ENCODE assay signal across 1 cellular context in genomic region chr16:50575743-50576142, GRCh38.
TF ChIP-seq lines count a peak whose summit lies in the region.

No MANE protein-coding gene starts in this region.

TF ChIP-seq in HepG2, 621 proteins besides CTCF, POLR2A, EP300 and RAD21 (continues in another document):
- no peak for TF ChIP-seq PATZ1 (CRISPR knock-in tag; IDR thresholded peaks at IDR 0.05)
- TF ChIP-seq GABPA (IDR thresholded peaks at IDR 0.05; ENCODE audit: low read depth, low read length): no peak
- no peak for TF ChIP-seq GABPA (CRISPR knock-in tag; IDR thresholded peaks at IDR 0.05; ENCODE audit: low read depth)
- no peak for TF ChIP-seq ZBTB3 (CRISPR knock-in tag; IDR thresholded peaks at IDR 0.05; ENCODE audit: borderline replicate concordance, low read depth)
- no peak for TF ChIP-seq NBN (conservative IDR thresholded peaks at IDR 0.05)
- TF ChIP-seq BRCA1 (CRISPR knock-in tag; IDR thresholded peaks at IDR 0.05): no peak
- no peak for TF ChIP-seq ZNF235 (CRISPR knock-in tag; IDR thresholded peaks at IDR 0.05; ENCODE audit: borderline replicate concordance)
- TF ChIP-seq SOX13 (IDR thresholded peaks at IDR 0.05): no peak
- peak in 1 of 2 experiments; percentile 59; a peak in 2 of 4 replicates for TF ChIP-seq SOX13 (CRISPR knock-in tag; conservative IDR thresholded peaks at IDR 0.05 in 1 of 2, IDR thresholded peaks at IDR 0.05 in 1 of 2)
- TF ChIP-seq KLF13 (CRISPR knock-in tag; IDR thresholded peaks at IDR 0.05): no peak
- TF ChIP-seq PREB (CRISPR knock-in tag; IDR thresholded peaks at IDR 0.05): no peak
- TF ChIP-seq NFIC (IDR thresholded peaks at IDR 0.05; ENCODE audit: low read length): no peak
- no peak for TF ChIP-seq FOXO1 (CRISPR knock-in tag; IDR thresholded peaks at IDR 0.05)
- no peak for TF ChIP-seq KDM1A (CRISPR knock-in tag; IDR thresholded peaks at IDR 0.05)
- TF ChIP-seq ZNF10 (CRISPR knock-in tag; IDR thresholded peaks at IDR 0.05; ENCODE audit: borderline replicate concordance, low read depth): no peak
- no peak for TF ChIP-seq ZBTB44 (CRISPR knock-in tag; IDR thresholded peaks at IDR 0.05)
- no peak for TF ChIP-seq ZNF180 (CRISPR knock-in tag; IDR thresholded peaks at IDR 0.05; ENCODE audit: borderline replicate concordance, low read depth)
- no peak for TF ChIP-seq ISX (CRISPR knock-in tag; conservative IDR thresholded peaks at IDR 0.05)
- no peak for TF ChIP-seq TFAP4 (IDR thresholded peaks at IDR 0.05; ENCODE audit: borderline replicate concordance, low read depth)
- no peak for TF ChIP-seq ELF4 (CRISPR knock-in tag; IDR thresholded peaks at IDR 0.05; ENCODE audit: borderline replicate concordance)
- no peak for TF ChIP-seq ZFP36L2 (CRISPR knock-in tag; IDR thresholded peaks at IDR 0.05)
- no peak for TF ChIP-seq HMG20A (CRISPR knock-in tag; IDR thresholded peaks at IDR 0.05; ENCODE audit: borderline replicate concordance)
- TF ChIP-seq ZNF772 (CRISPR knock-in tag; IDR thresholded peaks at IDR 0.05): no peak
- TF ChIP-seq ZMYM3 (CRISPR knock-in tag; IDR thresholded peaks at IDR 0.05): no peak
- TF ChIP-seq ZNF616 (CRISPR knock-in tag; IDR thresholded peaks at IDR 0.05; ENCODE audit: low read depth): no peak
- no peak for TF ChIP-seq ZBED4 (CRISPR knock-in tag; IDR thresholded peaks at IDR 0.05; ENCODE audit: borderline replicate concordance)
- TF ChIP-seq SP1 (IDR thresholded peaks at IDR 0.05): no peak
- TF ChIP-seq SP1 (CRISPR knock-in tag; IDR thresholded peaks at IDR 0.05): no peak
- TF ChIP-seq TSC22D2 (CRISPR knock-in tag; IDR thresholded peaks at IDR 0.05; ENCODE audit: borderline replicate concordance): no peak
- no peak for TF ChIP-seq FIP1L1 (IDR thresholded peaks at IDR 0.05; ENCODE audit: borderline replicate concordance, insufficient read depth, low read depth, low read length)
- TF ChIP-seq RBFOX2 (IDR thresholded peaks at IDR 0.05; ENCODE audit: low read depth, low read length): peak; percentile 50; the same call in 1 of the 2 replicates
- TF ChIP-seq PCBP2 (optimal IDR thresholded peaks at IDR 0.05; ENCODE audit: low read depth, low read length, poor library complexity, severe bottlenecking): no peak
- no peak for TF ChIP-seq ZNF646 (CRISPR knock-in tag; IDR thresholded peaks at IDR 0.05)
- TF ChIP-seq ZMYM2 (CRISPR knock-in tag; IDR thresholded peaks at IDR 0.05): no peak
- no peak for TF ChIP-seq NRL (CRISPR knock-in tag; IDR thresholded peaks at IDR 0.05; ENCODE audit: borderline replicate concordance)
- no peak for TF ChIP-seq ZNF577 (CRISPR knock-in tag; IDR thresholded peaks at IDR 0.05; ENCODE audit: borderline replicate concordance, low read depth)
- TF ChIP-seq REST (IDR thresholded peaks at IDR 0.05; ENCODE audit: borderline replicate concordance in 1 of 2, low read depth in 1 of 2, low read length in 2 of 2): no peak
- no peak for TF ChIP-seq CBFB (CRISPR knock-in tag; IDR thresholded peaks at IDR 0.05)
- TF ChIP-seq ZXDC (CRISPR knock-in tag; IDR thresholded peaks at IDR 0.05): no peak
- TF ChIP-seq ZBTB1 (CRISPR knock-in tag; IDR thresholded peaks at IDR 0.05; ENCODE audit: borderline replicate concordance): no peak
